ENCODE assay signal across 2 cellular contexts in the genomic region with DNA sequence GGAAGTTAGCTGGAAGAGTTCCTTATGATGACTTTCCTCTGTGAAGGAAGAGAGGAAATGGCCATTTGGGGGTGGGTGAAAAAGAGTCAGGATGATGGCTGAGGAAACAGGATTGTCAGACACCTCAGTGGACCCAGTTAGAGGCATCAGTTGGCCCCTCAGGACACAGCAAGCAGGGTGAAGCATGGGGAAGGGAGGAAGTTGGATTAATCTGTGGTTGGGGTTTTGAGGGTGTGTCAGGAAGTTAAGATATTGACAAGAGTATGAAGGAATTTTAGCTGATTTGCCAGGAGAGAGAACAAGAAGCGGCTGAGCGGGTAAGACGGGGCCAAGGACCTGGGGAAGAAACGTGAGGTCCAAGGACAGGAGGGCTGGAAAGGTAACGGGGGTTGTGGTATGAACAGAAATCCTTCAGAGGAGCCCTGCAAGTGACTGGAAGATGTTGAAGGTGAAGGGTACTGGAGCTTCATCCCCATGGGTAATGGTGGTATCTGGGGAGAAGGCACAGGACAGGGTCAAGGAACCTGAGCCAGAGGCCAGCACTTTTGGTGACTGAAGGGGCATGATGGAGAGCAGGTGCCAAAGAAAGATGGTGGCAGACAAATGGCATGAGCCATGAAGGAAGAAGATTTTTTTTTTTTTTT.
TF ChIP-seq lines count a peak whose summit lies in the region.

No MANE protein-coding gene starts in this region.

TF ChIP-seq in SK-N-SH, 30 proteins besides CTCF, POLR2A, EP300 and RAD21 (continued from another document):
- TF ChIP-seq, protein P1, sequence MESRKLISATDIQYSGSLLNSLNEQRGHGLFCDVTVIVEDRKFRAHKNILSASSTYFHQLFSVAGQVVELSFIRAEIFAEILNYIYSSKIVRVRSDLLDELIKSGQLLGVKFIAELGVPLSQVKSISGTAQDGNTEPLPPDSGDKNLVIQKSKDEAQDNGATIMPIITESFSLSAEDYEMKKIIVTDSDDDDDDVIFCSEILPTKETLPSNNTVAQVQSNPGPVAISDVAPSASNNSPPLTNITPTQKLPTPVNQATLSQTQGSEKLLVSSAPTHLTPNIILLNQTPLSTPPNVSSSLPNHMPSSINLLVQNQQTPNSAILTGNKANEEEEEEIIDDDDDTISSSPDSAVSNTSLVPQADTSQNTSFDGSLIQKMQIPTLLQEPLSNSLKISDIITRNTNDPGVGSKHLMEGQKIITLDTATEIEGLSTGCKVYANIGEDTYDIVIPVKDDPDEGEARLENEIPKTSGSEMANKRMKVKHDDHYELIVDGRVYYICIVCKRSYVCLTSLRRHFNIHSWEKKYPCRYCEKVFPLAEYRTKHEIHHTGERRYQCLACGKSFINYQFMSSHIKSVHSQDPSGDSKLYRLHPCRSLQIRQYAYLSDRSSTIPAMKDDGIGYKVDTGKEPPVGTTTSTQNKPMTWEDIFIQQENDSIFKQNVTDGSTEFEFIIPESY (IDR thresholded peaks at IDR 0.05; ENCODE audit: borderline replicate concordance, low read depth): no peak
- TF ChIP-seq SMC3 (IDR thresholded peaks at IDR 0.05; ENCODE audit: low read depth, low read length): no peak

TF ChIP-seq in SK-N-SH treated with all-trans-retinoic acid at 6 μM for 48 hours, 23 proteins besides CTCF, POLR2A, EP300 and RAD21 (continued from another document):
- TF ChIP-seq, protein P2, sequence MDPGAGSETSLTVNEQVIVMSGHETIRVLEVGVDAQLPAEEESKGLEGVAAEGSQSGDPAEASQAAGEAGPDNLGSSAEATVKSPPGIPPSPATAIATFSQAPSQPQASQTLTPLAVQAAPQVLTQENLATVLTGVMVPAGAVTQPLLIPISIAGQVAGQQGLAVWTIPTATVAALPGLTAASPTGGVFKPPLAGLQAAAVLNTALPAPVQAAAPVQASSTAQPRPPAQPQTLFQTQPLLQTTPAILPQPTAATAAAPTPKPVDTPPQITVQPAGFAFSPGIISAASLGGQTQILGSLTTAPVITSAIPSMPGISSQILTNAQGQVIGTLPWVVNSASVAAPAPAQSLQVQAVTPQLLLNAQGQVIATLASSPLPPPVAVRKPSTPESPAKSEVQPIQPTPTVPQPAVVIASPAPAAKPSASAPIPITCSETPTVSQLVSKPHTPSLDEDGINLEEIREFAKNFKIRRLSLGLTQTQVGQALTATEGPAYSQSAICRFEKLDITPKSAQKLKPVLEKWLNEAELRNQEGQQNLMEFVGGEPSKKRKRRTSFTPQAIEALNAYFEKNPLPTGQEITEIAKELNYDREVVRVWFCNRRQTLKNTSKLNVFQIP (CRISPR knock-in tag; IDR thresholded peaks at IDR 0.05; ENCODE audit: borderline replicate concordance, low read depth): no peak
- TF ChIP-seq ISL1 (CRISPR knock-in tag; IDR thresholded peaks at IDR 0.05): no peak
- no peak for TF ChIP-seq ZNF70 (CRISPR knock-in tag; IDR thresholded peaks at IDR 0.05)
- TF ChIP-seq CSDC2 (CRISPR knock-in tag; IDR thresholded peaks at IDR 0.05): no peak
